Comparison of ENCODE assay signal across 8 cellular contexts in genomic region chr13:30463820-30464495, GRCh38. TPM values are rescaled to one million over a fixed set of nuclear protein-coding genes. Genes with fewer than 3 reads are reported as not detected.
A peak's percentile ranks its signal among the peaks of the same experiment; 100 is the strongest.
DNase-seq lines count a peak whose midpoint lies in the region; ATAC-seq and TF ChIP-seq lines count a peak whose summit lies in the region.

No MANE protein-coding gene starts in this region.

- H3K4me1 Mint-ChIP-seq in activated T-helper 1 cell treated with anti-CD3 and anti-CD28 coated beads, Interleukin-12 subunit alpha, Interleukin-12 subunit beta, Interleukin-2, Interleukin-4 antibody, amounts not matched to agents 30 ng/mL and 10 ng/mL and 1 ng/mL, durations not matched to agents 14 hours and 24 hours and 36 hours (ENCODE audit: low read depth) = peaks cover 35% of the 10 kb centered on the region
- peaks cover 43% of the 10 kb centered on the region for H3K4me1 Mint-ChIP-seq in neural crest cell

- peak overlapping the region; percentile 73 for H3K4me2 ChIP-seq in OCI-LY3 (ENCODE audit: low read length)

- no peaks in the 10 kb centered on the region for H3K27me3 ChIP-seq in OCI-LY3 (ENCODE audit: low read depth, low read length)

- H3K4me3 ChIP-seq in OCI-LY3 (ENCODE audit: low read length) = peak overlapping the region; percentile 80
- peak overlapping the region; percentile 75 for H3K4me3 ChIP-seq in fibroblast of mammary gland (ENCODE audit: control insufficient read depth, low read depth, low read length)

- peak overlapping the region; percentile 99 for H3K27ac Mint-ChIP-seq in activated T-helper 1 cell treated with anti-CD3 and anti-CD28 coated beads, Interleukin-12 subunit alpha, Interleukin-12 subunit beta, Interleukin-2, Interleukin-4 antibody, amounts not matched to agents 30 ng/mL and 10 ng/mL and 1 ng/mL, durations not matched to agents 14 hours and 24 hours and 36 hours
- peak overlapping the region; percentile 89 for H3K27ac Mint-ChIP-seq in neural crest cell (ENCODE audit: unreplicated experiment)

- peak overlapping the region; percentile 78 for H3K9ac ChIP-seq in OCI-LY3 (ENCODE audit: low read length)

- peaks cover 32% of the 10 kb centered on the region for H3K36me3 ChIP-seq in OCI-LY3 (replicated peaks; ENCODE audit: low read depth, low read length)

- peaks cover 38% of the 10 kb centered on the region for H3K36me3 Mint-ChIP-seq in activated T-helper 1 cell treated with anti-CD3 and anti-CD28 coated beads, Interleukin-12 subunit alpha, Interleukin-12 subunit beta, Interleukin-2, Interleukin-4 antibody, amounts not matched to agents 30 ng/mL and 10 ng/mL and 1 ng/mL, durations not matched to agents 14 hours and 24 hours and 36 hours (ENCODE audit: low read depth)
- peaks cover 26% of the 10 kb centered on the region for H3K36me3 Mint-ChIP-seq in neural crest cell (ENCODE audit: low read depth)

- no peak overlapping the region for H2AFZ ChIP-seq in OCI-LY3 (ENCODE audit: low read depth, low read length)

- DNase-seq in NCI-H1417 (lab: John Stamatoyannopoulos, UW) = peak in 2 of 3 experiments; percentile 45 to 68
- DNase-seq in NCI-H1417 treated with DMSO at 0.1 percent for 48 hours (lab: John Stamatoyannopoulos, UW) = no peak
- peak; percentile 79 for DNase-seq in activated T-helper 1 cell treated with anti-CD3 and anti-CD28 coated beads, Interleukin-12 subunit alpha, Interleukin-12 subunit beta, Interleukin-2, Interleukin-4 antibody, amounts not matched to agents 30 ng/mL and 10 ng/mL and 1 ng/mL, durations not matched to agents 14 hours and 24 hours and 36 hours (ENCODE audit: low spot score)
- DNase-seq in fibroblast of mammary gland (ENCODE audit: low read depth) = peak; percentile 73
- DNase-seq in neural crest cell (ENCODE audit: low read depth, low spot score) = no peak
- peak; percentile 74 for DNase-seq in stimulated activated naive CD8-positive, alpha-beta T cell treated with anti-CD3 and anti-CD28 coated beads, Interleukin-15, Interleukin-2, amounts not matched to agents 100 U/mL and 50 U/mL, for 24 hours

- no peaks in the 10 kb centered on the region for H3K27me3 Mint-ChIP-seq in activated T-helper 1 cell treated with anti-CD3 and anti-CD28 coated beads, Interleukin-12 subunit alpha, Interleukin-12 subunit beta, Interleukin-2, Interleukin-4 antibody, amounts not matched to agents 30 ng/mL and 10 ng/mL and 1 ng/mL, durations not matched to agents 14 hours and 24 hours and 36 hours (ENCODE audit: insufficient read depth)
- H3K27me3 Mint-ChIP-seq in neural crest cell (ENCODE audit: low read depth) = peaks cover 19% of the 10 kb centered on the region

- TF ChIP-seq CTCF in OCI-LY3 (IDR thresholded peaks at IDR 0.05; ENCODE audit: low read depth, low read length) (no peak), fibroblast of mammary gland (conservative IDR thresholded peaks at IDR 0.05; ENCODE audit: control insufficient read depth, insufficient read depth, low read depth, low read length) (no peak), neural crest cell (conservative IDR thresholded peaks at IDR 0.05) (no peak)

- peaks cover 52% of the 10 kb centered on the region for H3K79me2 ChIP-seq in OCI-LY3 (ENCODE audit: low read length)

- ATAC-seq in HG02840 (IDR thresholded peaks at IDR 0.05; ENCODE audit: low FRiP score, unreplicated experiment) = peak; percentile 36
- ATAC-seq in stimulated activated naive CD8-positive, alpha-beta T cell treated with anti-CD3 and anti-CD28 coated beads, Interleukin-15, Interleukin-2, amounts not matched to agents 100 U/mL and 50 U/mL, for 24 hours = peak; percentile 21

- H4K20me1 ChIP-seq in OCI-LY3 (ENCODE audit: insufficient read depth, low read length) = peaks cover 27% of the 10 kb centered on the region

- H3K4me3 Mint-ChIP-seq in activated T-helper 1 cell treated with anti-CD3 and anti-CD28 coated beads, Interleukin-12 subunit alpha, Interleukin-12 subunit beta, Interleukin-2, Interleukin-4 antibody, amounts not matched to agents 30 ng/mL and 10 ng/mL and 1 ng/mL, durations not matched to agents 14 hours and 24 hours and 36 hours = peak overlapping the region; percentile 96
- peak overlapping the region; percentile 96 for H3K4me3 Mint-ChIP-seq in neural crest cell

- H3K9me3 ChIP-seq in OCI-LY3 (ENCODE audit: insufficient read depth, low read length) = no peaks in the 10 kb centered on the region

- peak overlapping the region; percentile 83 for H3K27ac ChIP-seq in OCI-LY3 (ENCODE audit: low read length)

- peaks cover 16% of the 10 kb centered on the region for H3K4me1 ChIP-seq in OCI-LY3 (ENCODE audit: low read length)

- intact Hi-C loops in activated T-helper 1 cell treated with anti-CD3 and anti-CD28 coated beads, Interleukin-12 subunit alpha, Interleukin-12 subunit beta, Interleukin-2, Interleukin-4 antibody, amounts not matched to agents 30 ng/mL and 10 ng/mL and 1 ng/mL, durations not matched to agents 14 hours and 24 hours and 36 hours (cut with micrococcal nuclease) = loop anchor here (1.0 to 2.0 kb wide), 7 partner anchors 34 to 613 kb away; partner anchors contain the start of genes KATNAL1 and UBL3

- no peaks in the 10 kb centered on the region for H3K9me3 Mint-ChIP-seq in activated T-helper 1 cell treated with anti-CD3 and anti-CD28 coated beads, Interleukin-12 subunit alpha, Interleukin-12 subunit beta, Interleukin-2, Interleukin-4 antibody, amounts not matched to agents 30 ng/mL and 10 ng/mL and 1 ng/mL, durations not matched to agents 14 hours and 24 hours and 36 hours
- H3K9me3 Mint-ChIP-seq in neural crest cell = no peaks in the 10 kb centered on the region

RNA-seq across cellular contexts. Expression of gene HMGB1, which starts 1.8 kb away (rescaled TPM):
- total RNA-seq in activated T-helper 1 cell treated with anti-CD3 and anti-CD28 coated beads, Interleukin-12 subunit alpha, Interleukin-12 subunit beta, Interleukin-2, Interleukin-4 antibody, amounts not matched to agents 30 ng/mL and 10 ng/mL and 1 ng/mL, durations not matched to agents 14 hours and 24 hours and 36 hours = 593 and 606 TPM in 2 replicates
- 735 and 773 TPM in 2 replicates for total RNA-seq in neural crest cell

RNA-seq across cellular contexts. Expression of gene UBE2L5, which starts 41.7 kb away (rescaled TPM):
- not detected in 2 replicates for total RNA-seq in activated T-helper 1 cell treated with anti-CD3 and anti-CD28 coated beads, Interleukin-12 subunit alpha, Interleukin-12 subunit beta, Interleukin-2, Interleukin-4 antibody, amounts not matched to agents 30 ng/mL and 10 ng/mL and 1 ng/mL, durations not matched to agents 14 hours and 24 hours and 36 hours
- not detected in 2 replicates for total RNA-seq in neural crest cell

Comparison
In these comparisons a context has a peak if more than half of its experiments do, and no peak if none do; other contexts are left out.
1. DNase-seq: peak in NCI-H1417 (2 of 3), activated T-helper 1 cell treated with anti-CD3 and anti-CD28 coated beads, Interleukin-12 subunit alpha, Interleukin-12 subunit beta, Interleukin-2, Interleukin-4 antibody, amounts not matched to agents 30 ng/mL and 10 ng/mL and 1 ng/mL, durations not matched to agents 14 hours and 24 hours and 36 hours (single experiment), fibroblast of mammary gland (single experiment) and stimulated activated naive CD8-positive, alpha-beta T cell treated with anti-CD3 and anti-CD28 coated beads, Interleukin-15, Interleukin-2, amounts not matched to agents 100 U/mL and 50 U/mL, for 24 hours (single experiment); none in NCI-H1417 treated with DMSO at 0.1 percent for 48 hours (single experiment) and neural crest cell (single experiment).